In genomic region chr3:110620118-110620517, GRCh38 we compare ENCODE assay signal across 19 cellular contexts.
DNase-seq lines count a peak whose midpoint lies in the region; ATAC-seq and TF ChIP-seq lines count a peak whose summit lies in the region.
"Had no signal": no experiment of that assay in that cellular context is flagged by ENCODE, and none has a peak within 500 bp of the region (broad histone marks: within the 10 kb centered on the region; RNA-seq: fewer than 3 reads in every experiment).

No MANE protein-coding gene starts in this region.

- ATAC-seq in foreskin keratinocyte (peak; percentile 20), GM23338 (no peak)

- no TSS peak for BruUV-seq in Calu3 (replicated peaks; lab: Mats Ljungman, UMichigan)

- peak overlapping the region; percentile 72 for H3K27ac Mint-ChIP-seq in Calu3 (ENCODE audit: unreplicated experiment)
- no peak overlapping the region for H3K27ac Mint-ChIP-seq in activated naive CD4-positive, alpha-beta T cell treated with anti-CD3 and anti-CD28 coated beads for 36 hours
- no peak overlapping the region for H3K27ac Mint-ChIP-seq in GM23338

- H2AFZ ChIP-seq in GM23338: no peak overlapping the region

- H3K27me3 ChIP-seq in WERI-Rb-1 (ENCODE audit: insufficient read depth, low read depth, severe bottlenecking) (no peaks in the 10 kb centered on the region), foreskin keratinocyte (no peaks in the 10 kb centered on the region), GM23338 (ENCODE audit: insufficient read depth) (no peaks in the 10 kb centered on the region), suprapubic skin (no peaks in the 10 kb centered on the region)
- H3K27me3 ChIP-seq: Peyer's patch had no signal

- peaks cover 3% of the 10 kb centered on the region for H3K9me3 Mint-ChIP-seq in Calu3 (ENCODE audit: low read depth, unreplicated experiment)
- no peaks in the 10 kb centered on the region for H3K9me3 Mint-ChIP-seq in activated naive CD4-positive, alpha-beta T cell treated with anti-CD3 and anti-CD28 coated beads for 36 hours
- H3K9me3 Mint-ChIP-seq in GM23338: no peaks in the 10 kb centered on the region; the same call in 2 of the 3 replicates

- H3K9me3 ChIP-seq in WERI-Rb-1 (ENCODE audit: severe bottlenecking) (no peaks in the 10 kb centered on the region), suprapubic skin (no peaks in the 10 kb centered on the region)
- H3K9me3 ChIP-seq: Peyer's patch, SK-N-SH had no signal

- intact Hi-C loops in Calu3 (cut with micrococcal nuclease; ENCODE audit: unreplicated experiment): no loop called here
- intact Hi-C loops in activated naive CD4-positive, alpha-beta T cell treated with anti-CD3 and anti-CD28 coated beads for 36 hours (cut with micrococcal nuclease): no loop called here

- DNase-seq in Calu3 (no peak), NCI-H82 treated with DMSO at 0.1 percent for 48 hours (lab: John Stamatoyannopoulos, UW; ENCODE audit: unreplicated experiment) (peak; percentile 32), WERI-Rb-1 (peak; percentile 13), foreskin keratinocyte (peak; percentile 43 to 63), MV-4-11 (lab: John Stamatoyannopoulos, UW) (no peak), GM23338 (ENCODE audit: low spot score) (no peak), suprapubic skin (ENCODE audit: low spot score in 2 of 2) (no peak)
- no peak for DNase-seq in activated naive CD4-positive, alpha-beta T cell treated with anti-CD3 and anti-CD28 coated beads for 36 hours
- DNase-seq: HCEC 1CT, NCI-H1105, NCI-H1436 treated with DMSO at 0.1 percent for 48 hours, NCI-H187 treated with DMSO at 0.1 percent for 48 hours, NCI-H2107, NCI-H446, NCI-H526, Peyer's patch, SK-N-SH, SW 1271 had no signal

- H3K4me1 ChIP-seq in foreskin keratinocyte (no peaks in the 10 kb centered on the region), GM23338 (ENCODE audit: insufficient read depth) (0 out of 2 replicates have a peak, but pooled peaks cover 7% of the 10 kb centered on the region), suprapubic skin (no peaks in the 10 kb centered on the region)
- H3K4me1 ChIP-seq: Peyer's patch had no signal

- H3K4me3 Mint-ChIP-seq in Calu3 (ENCODE audit: low read depth, unreplicated experiment) (no peak overlapping the region), GM23338 (no peak overlapping the region)
- no peak overlapping the region for H3K4me3 Mint-ChIP-seq in activated naive CD4-positive, alpha-beta T cell treated with anti-CD3 and anti-CD28 coated beads for 36 hours

- peaks cover 62% of the 10 kb centered on the region for H3K4me1 Mint-ChIP-seq in Calu3 (ENCODE audit: low read depth, unreplicated experiment)
- H3K4me1 Mint-ChIP-seq in activated naive CD4-positive, alpha-beta T cell treated with anti-CD3 and anti-CD28 coated beads for 36 hours (ENCODE audit: low read depth): no peaks in the 10 kb centered on the region
- peaks cover 2% of the 10 kb centered on the region; the same call in 2 of the 3 replicates for H3K4me1 Mint-ChIP-seq in GM23338

- H3K27ac ChIP-seq in WERI-Rb-1: no peak overlapping the region
- no peak overlapping the region for H3K27ac ChIP-seq in foreskin keratinocyte
- H3K27ac ChIP-seq in GM23338 (ENCODE audit: low read depth): no peak overlapping the region
- no peak overlapping the region for H3K27ac ChIP-seq in suprapubic skin
- H3K27ac ChIP-seq: KMS-11, Peyer's patch had no signal

- H3K36me3 ChIP-seq in WERI-Rb-1: no peaks in the 10 kb centered on the region
- H3K36me3 ChIP-seq in GM23338 (ENCODE audit: insufficient read depth): no peaks in the 10 kb centered on the region
- H3K36me3 ChIP-seq in suprapubic skin: no peaks in the 10 kb centered on the region
- H3K36me3 ChIP-seq: Peyer's patch had no signal

- TF ChIP-seq POLR2A in suprapubic skin (IDR thresholded peaks at IDR 0.05): no peak

- TF ChIP-seq CTCF in Calu3 (IDR thresholded peaks at IDR 0.05; ENCODE audit: unreplicated experiment) (no peak), WERI-Rb-1 (IDR thresholded peaks at IDR 0.05; ENCODE audit: low read depth, low read length) (no peak), foreskin keratinocyte (conservative IDR thresholded peaks at IDR 0.05) (no peak), GM23338 (conservative IDR thresholded peaks at IDR 0.05; ENCODE audit: low read depth in 2 of 2) (no peak), suprapubic skin (IDR thresholded peaks at IDR 0.05) (no peak)

- H3F3A ChIP-seq in GM23338 (replicated peaks; ENCODE audit: low read depth): no peaks in the 10 kb centered on the region

- no peaks in the 10 kb centered on the region for H3K79me2 ChIP-seq in GM23338 (replicated peaks; ENCODE audit: insufficient read depth)

- 0 out of 2 replicates have a peak, but pooled peaks cover 2% of the 10 kb centered on the region for H3K9me2 ChIP-seq in GM23338 (ENCODE audit: insufficient read depth)
- H3K9me2 ChIP-seq: SK-N-SH had no signal

- no peak for TF ChIP-seq EP300 in suprapubic skin (IDR thresholded peaks at IDR 0.05)

- no peak overlapping the region for H3K4me2 ChIP-seq in GM23338
- H3K4me2 ChIP-seq: KMS-11, SK-N-SH had no signal

- H3K36me3 Mint-ChIP-seq in Calu3 (ENCODE audit: insufficient read depth, unreplicated experiment): no peaks in the 10 kb centered on the region
- no peaks in the 10 kb centered on the region for H3K36me3 Mint-ChIP-seq in activated naive CD4-positive, alpha-beta T cell treated with anti-CD3 and anti-CD28 coated beads for 36 hours (ENCODE audit: low read depth)
- H3K36me3 Mint-ChIP-seq in GM23338 (ENCODE audit: low read depth): no peaks in the 10 kb centered on the region

- no peaks in the 10 kb centered on the region for H4K20me1 ChIP-seq in GM23338 (replicated peaks; ENCODE audit: insufficient read depth)

- H3K4me3 ChIP-seq in WERI-Rb-1 (ENCODE audit: low read depth, low read length) (no peak overlapping the region), GM23338 (no peak overlapping the region), suprapubic skin (no peak overlapping the region)
- H3K4me3 ChIP-seq: Peyer's patch had no signal

- H3K27me3 Mint-ChIP-seq in Calu3 (ENCODE audit: unreplicated experiment) (no peaks in the 10 kb centered on the region), GM23338 (ENCODE audit: insufficient read depth, low read depth, poor library complexity) (no peaks in the 10 kb centered on the region)
- H3K27me3 Mint-ChIP-seq in activated naive CD4-positive, alpha-beta T cell treated with anti-CD3 and anti-CD28 coated beads for 36 hours (ENCODE audit: low read depth): peaks cover 2% of the 10 kb centered on the region

- 34% methylated on average over 4 of the region's 4 CpGs for WGBS in suprapubic skin

- CTCF ChIA-PET in Calu3 (lab: Charles Lee): interaction anchor here (0.7 kb wide), 1 partner anchor 15 kb away, joined by 3 read pairs; no protein-coding TSS in a partner anchor
- CTCF ChIA-PET in activated naive CD4-positive, alpha-beta T cell treated with anti-CD3 and anti-CD28 coated beads for 36 hours (lab: Charles Lee): no interaction called here

TF ChIP-seq in GM23338, 12 proteins besides CTCF, POLR2A, EP300 and RAD21 (continues in another document):
- TF ChIP-seq ETS1 (IDR thresholded peaks at IDR 0.05) (no peak), EZH2phosphoT487 (IDR thresholded peaks at IDR 0.05; ENCODE audit: unreplicated experiment) (no peak), EZH2 (IDR thresholded peaks at IDR 0.05; ENCODE audit: low read depth, unreplicated experiment) (no peak), CREB1 (CRISPR knock-in tag; IDR thresholded peaks at IDR 0.05; ENCODE audit: low read depth) (no peak)

Comparison
In these comparisons a context has a peak if more than half of its experiments do, and no peak if none do; other contexts are left out.
1. DNase-seq: peak in NCI-H82 treated with DMSO at 0.1 percent for 48 hours (single experiment), WERI-Rb-1 (single experiment) and foreskin keratinocyte (2 of 2); none in Calu3 (single experiment), activated naive CD4-positive, alpha-beta T cell treated with anti-CD3 and anti-CD28 coated beads for 36 hours (single experiment), MV-4-11 (single experiment), GM23338 (single experiment) and suprapubic skin (0 of 2).